In genomic region chr11:63747006-63747405, GRCh38 we compare ENCODE assay signal across 1 cellular context.
TF ChIP-seq lines count a peak whose summit lies in the region.

No MANE protein-coding gene starts in this region.

TF ChIP-seq in K562, 482 proteins besides CTCF, POLR2A, EP300 and RAD21 (continued from another document):
- TF ChIP-seq, protein P1, sequence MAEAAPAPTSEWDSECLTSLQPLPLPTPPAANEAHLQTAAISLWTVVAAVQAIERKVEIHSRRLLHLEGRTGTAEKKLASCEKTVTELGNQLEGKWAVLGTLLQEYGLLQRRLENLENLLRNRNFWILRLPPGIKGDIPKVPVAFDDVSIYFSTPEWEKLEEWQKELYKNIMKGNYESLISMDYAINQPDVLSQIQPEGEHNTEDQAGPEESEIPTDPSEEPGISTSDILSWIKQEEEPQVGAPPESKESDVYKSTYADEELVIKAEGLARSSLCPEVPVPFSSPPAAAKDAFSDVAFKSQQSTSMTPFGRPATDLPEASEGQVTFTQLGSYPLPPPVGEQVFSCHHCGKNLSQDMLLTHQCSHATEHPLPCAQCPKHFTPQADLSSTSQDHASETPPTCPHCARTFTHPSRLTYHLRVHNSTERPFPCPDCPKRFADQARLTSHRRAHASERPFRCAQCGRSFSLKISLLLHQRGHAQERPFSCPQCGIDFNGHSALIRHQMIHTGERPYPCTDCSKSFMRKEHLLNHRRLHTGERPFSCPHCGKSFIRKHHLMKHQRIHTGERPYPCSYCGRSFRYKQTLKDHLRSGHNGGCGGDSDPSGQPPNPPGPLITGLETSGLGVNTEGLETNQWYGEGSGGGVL (CRISPR knock-in tag; IDR thresholded peaks at IDR 0.05), result no peak
- TF ChIP-seq L3MBTL2 (IDR thresholded peaks at IDR 0.05) (peak; percentile 32; the same call in 1 of the 2 replicates), ATF7 (IDR thresholded peaks at IDR 0.05) (peak; percentile 30; the same call in 1 of the 2 replicates), ZNF75A (CRISPR knock-in tag; IDR thresholded peaks at IDR 0.05) (no peak), MLX (CRISPR knock-in tag; conservative IDR thresholded peaks at IDR 0.05) (no peak), TCF3 (CRISPR knock-in tag; IDR thresholded peaks at IDR 0.05) (peak; percentile 28; the same call in 1 of the 2 replicates), XRCC5 (IDR thresholded peaks at IDR 0.05; ENCODE audit: low read depth, low read length) (no peak), RERE (CRISPR knock-in tag; IDR thresholded peaks at IDR 0.05; ENCODE audit: borderline replicate concordance) (no peak), SOX6 (IDR thresholded peaks at IDR 0.05) (no peak), RBM34 (IDR thresholded peaks at IDR 0.05; ENCODE audit: borderline replicate concordance, insufficient read depth, low read length) (no peak)
- TF ChIP-seq, protein P2, sequence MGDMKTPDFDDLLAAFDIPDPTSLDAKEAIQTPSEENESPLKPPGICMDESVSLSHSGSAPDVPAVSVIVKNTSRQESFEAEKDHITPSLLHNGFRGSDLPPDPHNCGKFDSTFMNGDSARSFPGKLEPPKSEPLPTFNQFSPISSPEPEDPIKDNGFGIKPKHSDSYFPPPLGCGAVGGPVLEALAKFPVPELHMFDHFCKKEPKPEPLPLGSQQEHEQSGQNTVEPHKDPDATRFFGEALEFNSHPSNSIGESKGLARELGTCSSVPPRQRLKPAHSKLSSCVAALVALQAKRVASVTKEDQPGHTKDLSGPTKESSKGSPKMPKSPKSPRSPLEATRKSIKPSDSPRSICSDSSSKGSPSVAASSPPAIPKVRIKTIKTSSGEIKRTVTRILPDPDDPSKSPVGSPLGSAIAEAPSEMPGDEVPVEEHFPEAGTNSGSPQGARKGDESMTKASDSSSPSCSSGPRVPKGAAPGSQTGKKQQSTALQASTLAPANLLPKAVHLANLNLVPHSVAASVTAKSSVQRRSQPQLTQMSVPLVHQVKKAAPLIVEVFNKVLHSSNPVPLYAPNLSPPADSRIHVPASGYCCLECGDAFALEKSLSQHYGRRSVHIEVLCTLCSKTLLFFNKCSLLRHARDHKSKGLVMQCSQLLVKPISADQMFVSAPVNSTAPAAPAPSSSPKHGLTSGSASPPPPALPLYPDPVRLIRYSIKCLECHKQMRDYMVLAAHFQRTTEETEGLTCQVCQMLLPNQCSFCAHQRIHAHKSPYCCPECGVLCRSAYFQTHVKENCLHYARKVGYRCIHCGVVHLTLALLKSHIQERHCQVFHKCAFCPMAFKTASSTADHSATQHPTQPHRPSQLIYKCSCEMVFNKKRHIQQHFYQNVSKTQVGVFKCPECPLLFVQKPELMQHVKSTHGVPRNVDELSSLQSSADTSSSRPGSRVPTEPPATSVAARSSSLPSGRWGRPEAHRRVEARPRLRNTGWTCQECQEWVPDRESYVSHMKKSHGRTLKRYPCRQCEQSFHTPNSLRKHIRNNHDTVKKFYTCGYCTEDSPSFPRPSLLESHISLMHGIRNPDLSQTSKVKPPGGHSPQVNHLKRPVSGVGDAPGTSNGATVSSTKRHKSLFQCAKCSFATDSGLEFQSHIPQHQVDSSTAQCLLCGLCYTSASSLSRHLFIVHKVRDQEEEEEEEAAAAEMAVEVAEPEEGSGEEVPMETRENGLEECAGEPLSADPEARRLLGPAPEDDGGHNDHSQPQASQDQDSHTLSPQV (IDR thresholded peaks at IDR 0.05), result 0 out of 2 replicates have a peak, but pooled peaks have one; percentile 42
- TF ChIP-seq, protein P3, sequence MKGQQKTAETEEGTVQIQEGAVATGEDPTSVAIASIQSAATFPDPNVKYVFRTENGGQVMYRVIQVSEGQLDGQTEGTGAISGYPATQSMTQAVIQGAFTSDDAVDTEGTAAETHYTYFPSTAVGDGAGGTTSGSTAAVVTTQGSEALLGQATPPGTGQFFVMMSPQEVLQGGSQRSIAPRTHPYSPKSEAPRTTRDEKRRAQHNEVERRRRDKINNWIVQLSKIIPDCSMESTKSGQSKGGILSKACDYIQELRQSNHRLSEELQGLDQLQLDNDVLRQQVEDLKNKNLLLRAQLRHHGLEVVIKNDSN (CRISPR knock-in tag; IDR thresholded peaks at IDR 0.05), result no peak
- TF ChIP-seq, protein P4, sequence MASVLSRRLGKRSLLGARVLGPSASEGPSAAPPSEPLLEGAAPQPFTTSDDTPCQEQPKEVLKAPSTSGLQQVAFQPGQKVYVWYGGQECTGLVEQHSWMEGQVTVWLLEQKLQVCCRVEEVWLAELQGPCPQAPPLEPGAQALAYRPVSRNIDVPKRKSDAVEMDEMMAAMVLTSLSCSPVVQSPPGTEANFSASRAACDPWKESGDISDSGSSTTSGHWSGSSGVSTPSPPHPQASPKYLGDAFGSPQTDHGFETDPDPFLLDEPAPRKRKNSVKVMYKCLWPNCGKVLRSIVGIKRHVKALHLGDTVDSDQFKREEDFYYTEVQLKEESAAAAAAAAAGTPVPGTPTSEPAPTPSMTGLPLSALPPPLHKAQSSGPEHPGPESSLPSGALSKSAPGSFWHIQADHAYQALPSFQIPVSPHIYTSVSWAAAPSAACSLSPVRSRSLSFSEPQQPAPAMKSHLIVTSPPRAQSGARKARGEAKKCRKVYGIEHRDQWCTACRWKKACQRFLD (CRISPR knock-in tag; IDR thresholded peaks at IDR 0.05), result no peak
- TF ChIP-seq, protein P5, sequence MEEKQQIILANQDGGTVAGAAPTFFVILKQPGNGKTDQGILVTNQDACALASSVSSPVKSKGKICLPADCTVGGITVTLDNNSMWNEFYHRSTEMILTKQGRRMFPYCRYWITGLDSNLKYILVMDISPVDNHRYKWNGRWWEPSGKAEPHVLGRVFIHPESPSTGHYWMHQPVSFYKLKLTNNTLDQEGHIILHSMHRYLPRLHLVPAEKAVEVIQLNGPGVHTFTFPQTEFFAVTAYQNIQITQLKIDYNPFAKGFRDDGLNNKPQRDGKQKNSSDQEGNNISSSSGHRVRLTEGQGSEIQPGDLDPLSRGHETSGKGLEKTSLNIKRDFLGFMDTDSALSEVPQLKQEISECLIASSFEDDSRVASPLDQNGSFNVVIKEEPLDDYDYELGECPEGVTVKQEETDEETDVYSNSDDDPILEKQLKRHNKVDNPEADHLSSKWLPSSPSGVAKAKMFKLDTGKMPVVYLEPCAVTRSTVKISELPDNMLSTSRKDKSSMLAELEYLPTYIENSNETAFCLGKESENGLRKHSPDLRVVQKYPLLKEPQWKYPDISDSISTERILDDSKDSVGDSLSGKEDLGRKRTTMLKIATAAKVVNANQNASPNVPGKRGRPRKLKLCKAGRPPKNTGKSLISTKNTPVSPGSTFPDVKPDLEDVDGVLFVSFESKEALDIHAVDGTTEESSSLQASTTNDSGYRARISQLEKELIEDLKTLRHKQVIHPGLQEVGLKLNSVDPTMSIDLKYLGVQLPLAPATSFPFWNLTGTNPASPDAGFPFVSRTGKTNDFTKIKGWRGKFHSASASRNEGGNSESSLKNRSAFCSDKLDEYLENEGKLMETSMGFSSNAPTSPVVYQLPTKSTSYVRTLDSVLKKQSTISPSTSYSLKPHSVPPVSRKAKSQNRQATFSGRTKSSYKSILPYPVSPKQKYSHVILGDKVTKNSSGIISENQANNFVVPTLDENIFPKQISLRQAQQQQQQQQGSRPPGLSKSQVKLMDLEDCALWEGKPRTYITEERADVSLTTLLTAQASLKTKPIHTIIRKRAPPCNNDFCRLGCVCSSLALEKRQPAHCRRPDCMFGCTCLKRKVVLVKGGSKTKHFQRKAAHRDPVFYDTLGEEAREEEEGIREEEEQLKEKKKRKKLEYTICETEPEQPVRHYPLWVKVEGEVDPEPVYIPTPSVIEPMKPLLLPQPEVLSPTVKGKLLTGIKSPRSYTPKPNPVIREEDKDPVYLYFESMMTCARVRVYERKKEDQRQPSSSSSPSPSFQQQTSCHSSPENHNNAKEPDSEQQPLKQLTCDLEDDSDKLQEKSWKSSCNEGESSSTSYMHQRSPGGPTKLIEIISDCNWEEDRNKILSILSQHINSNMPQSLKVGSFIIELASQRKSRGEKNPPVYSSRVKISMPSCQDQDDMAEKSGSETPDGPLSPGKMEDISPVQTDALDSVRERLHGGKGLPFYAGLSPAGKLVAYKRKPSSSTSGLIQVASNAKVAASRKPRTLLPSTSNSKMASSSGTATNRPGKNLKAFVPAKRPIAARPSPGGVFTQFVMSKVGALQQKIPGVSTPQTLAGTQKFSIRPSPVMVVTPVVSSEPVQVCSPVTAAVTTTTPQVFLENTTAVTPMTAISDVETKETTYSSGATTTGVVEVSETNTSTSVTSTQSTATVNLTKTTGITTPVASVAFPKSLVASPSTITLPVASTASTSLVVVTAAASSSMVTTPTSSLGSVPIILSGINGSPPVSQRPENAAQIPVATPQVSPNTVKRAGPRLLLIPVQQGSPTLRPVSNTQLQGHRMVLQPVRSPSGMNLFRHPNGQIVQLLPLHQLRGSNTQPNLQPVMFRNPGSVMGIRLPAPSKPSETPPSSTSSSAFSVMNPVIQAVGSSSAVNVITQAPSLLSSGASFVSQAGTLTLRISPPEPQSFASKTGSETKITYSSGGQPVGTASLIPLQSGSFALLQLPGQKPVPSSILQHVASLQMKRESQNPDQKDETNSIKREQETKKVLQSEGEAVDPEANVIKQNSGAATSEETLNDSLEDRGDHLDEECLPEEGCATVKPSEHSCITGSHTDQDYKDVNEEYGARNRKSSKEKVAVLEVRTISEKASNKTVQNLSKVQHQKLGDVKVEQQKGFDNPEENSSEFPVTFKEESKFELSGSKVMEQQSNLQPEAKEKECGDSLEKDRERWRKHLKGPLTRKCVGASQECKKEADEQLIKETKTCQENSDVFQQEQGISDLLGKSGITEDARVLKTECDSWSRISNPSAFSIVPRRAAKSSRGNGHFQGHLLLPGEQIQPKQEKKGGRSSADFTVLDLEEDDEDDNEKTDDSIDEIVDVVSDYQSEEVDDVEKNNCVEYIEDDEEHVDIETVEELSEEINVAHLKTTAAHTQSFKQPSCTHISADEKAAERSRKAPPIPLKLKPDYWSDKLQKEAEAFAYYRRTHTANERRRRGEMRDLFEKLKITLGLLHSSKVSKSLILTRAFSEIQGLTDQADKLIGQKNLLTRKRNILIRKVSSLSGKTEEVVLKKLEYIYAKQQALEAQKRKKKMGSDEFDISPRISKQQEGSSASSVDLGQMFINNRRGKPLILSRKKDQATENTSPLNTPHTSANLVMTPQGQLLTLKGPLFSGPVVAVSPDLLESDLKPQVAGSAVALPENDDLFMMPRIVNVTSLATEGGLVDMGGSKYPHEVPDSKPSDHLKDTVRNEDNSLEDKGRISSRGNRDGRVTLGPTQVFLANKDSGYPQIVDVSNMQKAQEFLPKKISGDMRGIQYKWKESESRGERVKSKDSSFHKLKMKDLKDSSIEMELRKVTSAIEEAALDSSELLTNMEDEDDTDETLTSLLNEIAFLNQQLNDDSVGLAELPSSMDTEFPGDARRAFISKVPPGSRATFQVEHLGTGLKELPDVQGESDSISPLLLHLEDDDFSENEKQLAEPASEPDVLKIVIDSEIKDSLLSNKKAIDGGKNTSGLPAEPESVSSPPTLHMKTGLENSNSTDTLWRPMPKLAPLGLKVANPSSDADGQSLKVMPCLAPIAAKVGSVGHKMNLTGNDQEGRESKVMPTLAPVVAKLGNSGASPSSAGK (IDR thresholded peaks at IDR 0.05), result peak; percentile 72
